In the genomic region with DNA sequence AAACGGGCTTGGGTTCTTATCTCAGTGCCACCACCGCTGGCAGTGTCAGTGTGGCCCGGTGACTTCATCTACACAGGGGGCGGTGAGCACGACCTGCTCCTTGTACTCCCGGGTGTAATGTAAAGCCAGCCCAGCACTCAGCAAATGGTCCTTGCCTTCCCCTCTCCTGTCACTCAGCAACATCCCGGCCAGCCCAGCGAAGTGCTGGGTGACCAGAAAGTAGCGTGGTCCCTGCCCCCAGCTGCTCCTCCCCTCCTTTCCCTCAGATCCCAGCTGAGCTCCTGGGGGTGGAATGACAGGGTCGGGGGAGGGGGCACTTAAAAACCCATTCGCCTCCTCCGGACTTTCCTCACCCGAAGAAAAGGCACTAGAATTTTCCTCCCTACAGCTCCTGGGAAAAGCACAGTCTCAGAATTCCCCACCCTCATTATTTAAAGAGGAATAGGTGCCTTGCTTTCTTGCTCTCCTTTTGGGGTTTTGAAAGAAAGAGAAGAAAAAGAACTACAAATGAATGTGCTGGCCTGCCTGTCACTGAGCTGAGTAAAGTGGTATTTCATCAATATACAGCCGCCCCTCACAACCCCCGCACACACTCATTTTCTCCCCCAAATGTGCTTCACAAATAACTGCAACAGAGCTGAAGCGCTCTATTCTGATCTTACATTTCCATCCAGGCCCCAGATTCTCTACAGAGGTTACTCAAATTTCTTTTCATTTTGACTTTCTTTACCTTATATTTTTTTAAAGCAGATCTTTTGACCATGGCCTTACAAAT, we compare ENCODE assay signal across 9 cellular contexts. TPM values are rescaled to one million over a fixed set of nuclear protein-coding genes. Genes with fewer than 3 reads are reported as not detected.
A peak's percentile ranks its signal among the peaks of the same experiment; 100 is the strongest.
DNase-seq lines count a peak whose midpoint lies in the region; ATAC-seq and TF ChIP-seq lines count a peak whose summit lies in the region.
"Had no signal": no experiment of that assay in that cellular context is flagged by ENCODE, and none has a peak within 500 bp of the region (broad histone marks: within the 10 kb centered on the region; RNA-seq: fewer than 3 reads in every experiment).

No MANE protein-coding gene starts in this region.

- H3K27ac ChIP-seq in HUES6 (ENCODE audit: low read depth, low read length) (no peak overlapping the region), body of pancreas (no peak overlapping the region), sigmoid colon (peak overlapping the region in 3 of 4 donors; percentile 26 to 62 (median 45))

- H3K9ac ChIP-seq in HUES6 (ENCODE audit: low read length): no peak overlapping the region

- H3K4me1 ChIP-seq in HUES6 (ENCODE audit: control insufficient read depth, insufficient read depth, low read length): peaks cover 33% of the 10 kb centered on the region
- peaks cover 10% of the 10 kb centered on the region for H3K4me1 ChIP-seq in body of pancreas
- peaks cover 0 to 15% (median 7%) of the 10 kb centered on the region in 4 donors for H3K4me1 ChIP-seq in sigmoid colon

- H3K36me3 ChIP-seq in HUES6 (ENCODE audit: control insufficient read depth, insufficient read depth, low read length) (no peaks in the 10 kb centered on the region), body of pancreas (replicated peaks in 1 of 2; ENCODE audit: insufficient read depth in 1 of 2, low read depth in 2 of 2) (no peaks in the 10 kb centered on the region), sigmoid colon (no peaks in the 10 kb centered on the region)

- H3K4me1 Mint-ChIP-seq in activated naive CD4-positive, alpha-beta T cell treated with anti-CD3 and anti-CD28 coated beads, Interleukin-2, amount 10 ng/mL, durations not matched to agents 7 days and 5 days: peaks cover 8% of the 10 kb centered on the region

- H3K4me3 ChIP-seq in HUES6 (ENCODE audit: low read depth, low read length): 0 out of 2 replicates have a peak overlapping the region, but pooled peaks have one; percentile 6
- no peak overlapping the region for H3K4me3 ChIP-seq in body of pancreas
- peak overlapping the region in 3 of 4 donors; percentile 7 to 50 (median 50) for H3K4me3 ChIP-seq in sigmoid colon

- POLR2A ChIA-PET in GM10248 (lab: Yijun Ruan, JAX): interaction anchor here (1.1 to 1.9 kb wide), 2 partner anchors 56 to 138 kb away, joined by 3 to 4 read pairs; no protein-coding TSS in a partner anchor

- H3K27me3 ChIP-seq in HUES6 (ENCODE audit: control insufficient read depth, insufficient read depth, low read length): peaks cover 26% of the 10 kb centered on the region
- H3K27me3 ChIP-seq in body of pancreas: no peaks in the 10 kb centered on the region
- peaks cover 0 to 9% (median 7%) of the 10 kb centered on the region in 3 donors for H3K27me3 ChIP-seq in sigmoid colon

- no peak for ATAC-seq in body of pancreas
- no peak for ATAC-seq in HG03469 (IDR thresholded peaks at IDR 0.05; ENCODE audit: unreplicated experiment)

- TF ChIP-seq CTCF in body of pancreas (IDR thresholded peaks at IDR 0.05): no peak
- no peak for TF ChIP-seq CTCF in sigmoid colon (IDR thresholded peaks at IDR 0.05)
- no peak for TF ChIP-seq CTCF in GM10248 (IDR thresholded peaks at IDR 0.05; ENCODE audit: control extremely low read depth, extremely low read depth, low read depth, missing control alignments)

- no peaks in the 10 kb centered on the region for H3K36me3 Mint-ChIP-seq in activated naive CD4-positive, alpha-beta T cell treated with anti-CD3 and anti-CD28 coated beads, Interleukin-2, amount 10 ng/mL, durations not matched to agents 7 days and 5 days
- H3K36me3 Mint-ChIP-seq: activated naive CD8-positive, alpha-beta T cell treated with anti-CD3 and anti-CD28 coated beads, Interleukin-2, amount 10 ng/mL, durations not matched to agents 7 days and 5 days had no signal

- DNase-seq in activated naive CD4-positive, alpha-beta T cell treated with Interleukin-2 at 50 U/mL for 16 hours: peak; percentile 43
- no peak for DNase-seq in activated naive CD4-positive, alpha-beta T cell treated with anti-CD3 and anti-CD28 coated beads, Interleukin-2, amount 10 ng/mL, durations not matched to agents 7 days and 5 days
- DNase-seq in body of pancreas: peak in 3 of 4 donors; percentile 21 to 32 (median 23)
- DNase-seq in sigmoid colon: no peak
- no peak for DNase-seq in AG08395 (ENCODE audit: low spot score)
- no peak for DNase-seq in GM10248 (ENCODE audit: extremely low spot score)
- DNase-seq: activated naive CD8-positive, alpha-beta T cell treated with anti-CD3 and anti-CD28 coated beads, Interleukin-2, amount 10 ng/mL, durations not matched to agents 7 days and 5 days had no signal

- intact Hi-C loops in body of pancreas (cut with DNase I) (no loop called here), sigmoid colon (cut with DNase I) (no loop called here)

- TF ChIP-seq POLR2A in body of pancreas (IDR thresholded peaks at IDR 0.05) (no peak), sigmoid colon (IDR thresholded peaks at IDR 0.05) (no peak)

- CTCF ChIA-PET in activated naive CD4-positive, alpha-beta T cell treated with anti-CD3 and anti-CD28 coated beads, Interleukin-2, amount 10 ng/mL, durations not matched to agents 7 days and 5 days (lab: Charles Lee): interaction anchor here (0.6 to 1.1 kb wide), 2 partner anchors 72 to 83 kb away, joined by 4 to 5 read pairs; no protein-coding TSS in a partner anchor
- CTCF ChIA-PET in GM10248 (lab: Yijun Ruan, JAX): interaction anchor here (0.8 to 3.4 kb wide), 21 partner anchors 10 to 302 kb away, joined by 3 to 39 read pairs (median 5); partner anchors contain the start of gene PMVK

- H3K9me3 Mint-ChIP-seq in activated naive CD4-positive, alpha-beta T cell treated with anti-CD3 and anti-CD28 coated beads, Interleukin-2, amount 10 ng/mL, durations not matched to agents 7 days and 5 days: no peaks in the 10 kb centered on the region
- H3K9me3 Mint-ChIP-seq: activated naive CD8-positive, alpha-beta T cell treated with anti-CD3 and anti-CD28 coated beads, Interleukin-2, amount 10 ng/mL, durations not matched to agents 7 days and 5 days had no signal

- H3K27ac Mint-ChIP-seq in activated naive CD4-positive, alpha-beta T cell treated with anti-CD3 and anti-CD28 coated beads, Interleukin-2, amount 10 ng/mL, durations not matched to agents 7 days and 5 days: no peak overlapping the region
- H3K27ac Mint-ChIP-seq: activated naive CD8-positive, alpha-beta T cell treated with anti-CD3 and anti-CD28 coated beads, Interleukin-2, amount 10 ng/mL, durations not matched to agents 7 days and 5 days had no signal

- no peak for TF ChIP-seq EP300 in sigmoid colon (IDR thresholded peaks at IDR 0.05)

- no peaks in the 10 kb centered on the region for H3K9me3 ChIP-seq in HUES6 (ENCODE audit: control insufficient read depth, insufficient read depth, low read depth, low read length)
- no peaks in the 10 kb centered on the region for H3K9me3 ChIP-seq in body of pancreas
- no peaks in the 10 kb centered on the region for H3K9me3 ChIP-seq in sigmoid colon

- WGBS in body of pancreas, 2 donors: 48 to 59% methylated on average over 16 of the region's 16 CpGs
- WGBS in sigmoid colon, 2 donors: 48 to 69% methylated on average over 16 of the region's 16 CpGs

- peaks cover 72% of the 10 kb centered on the region for H3K27me3 Mint-ChIP-seq in activated naive CD4-positive, alpha-beta T cell treated with anti-CD3 and anti-CD28 coated beads, Interleukin-2, amount 10 ng/mL, durations not matched to agents 7 days and 5 days

- H3K4me3 Mint-ChIP-seq in activated naive CD4-positive, alpha-beta T cell treated with anti-CD3 and anti-CD28 coated beads, Interleukin-2, amount 10 ng/mL, durations not matched to agents 7 days and 5 days: no peak overlapping the region
- H3K4me3 Mint-ChIP-seq: activated naive CD8-positive, alpha-beta T cell treated with anti-CD3 and anti-CD28 coated beads, Interleukin-2, amount 10 ng/mL, durations not matched to agents 7 days and 5 days had no signal

RNA-seq across cellular contexts. Expression of gene KCNN3, which starts 7.0 kb away (rescaled TPM):
- total RNA-seq in body of pancreas (1 to 10 TPM in 1 of 2 donors, under 1 TPM in 1; 0.33 to 1.6 TPM), sigmoid colon (10 to 100 TPM in 3 of 4 donors, 1 to 10 TPM in 1; 9.4 to 27.7 (median 17.7) TPM)
- 1 to 10 TPM in 1 of 3 donors, under 1 TPM in 2; 0.23 to 1.5 (median 0.60) TPM for polyA plus RNA-seq in sigmoid colon

Comparison
In these comparisons a context has a peak if more than half of its experiments do, and no peak if none do; other contexts are left out.
1. DNase-seq: peak in activated naive CD4-positive, alpha-beta T cell treated with Interleukin-2 at 50 U/mL for 16 hours (single experiment) and body of pancreas (3 of 4); none in activated naive CD4-positive, alpha-beta T cell treated with anti-CD3 and anti-CD28 coated beads, Interleukin-2, amount 10 ng/mL, durations not matched to agents 7 days and 5 days (single experiment), sigmoid colon (single experiment), AG08395 (single experiment) and GM10248 (single experiment).
2. H3K27ac ChIP-seq: peak in sigmoid colon (3 of 4); none in HUES6 (single experiment) and body of pancreas (0 of 4).
3. H3K4me3 ChIP-seq: peak in HUES6 (single experiment) and sigmoid colon (3 of 4); none in body of pancreas (0 of 2).
4. RNA of gene KCNN3, which starts 7.0 kb away (total RNA-seq): 9.4 to 27.7 TPM in sigmoid colon; 0.33 to 1.6 TPM in body of pancreas; every median in the first group is over 4 times any median in the second.